34 cellular contexts compared by ENCODE assay signal in the genomic region with DNA sequence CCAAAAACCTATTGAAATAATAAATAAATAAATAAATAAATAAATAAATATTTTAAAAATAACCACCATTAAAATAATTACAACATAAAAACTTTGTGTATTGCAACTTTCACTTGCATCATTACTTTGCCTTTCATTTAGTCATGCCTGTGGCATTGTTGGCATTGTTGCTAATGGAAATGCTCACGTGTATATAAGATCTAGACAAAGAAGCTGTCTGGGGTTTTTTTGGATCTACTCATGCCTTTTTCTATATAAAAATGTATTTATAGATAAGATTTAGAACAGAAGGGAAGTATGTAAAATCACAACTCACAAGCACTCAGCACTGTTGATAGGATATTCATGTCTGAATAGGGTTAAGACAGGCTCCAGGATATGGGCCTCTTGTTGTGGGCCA. TPM values are rescaled to one million over a fixed set of nuclear protein-coding genes. Genes with fewer than 3 reads are reported as not detected.
"Had no signal": no experiment of that assay in that cellular context is flagged by ENCODE, and none has a peak within 500 bp of the region (broad histone marks: within the 10 kb centered on the region; RNA-seq: fewer than 3 reads in every experiment).

No MANE protein-coding gene starts in this region.

- DNase-seq: activated B cell treated with CpG ODN at 0.5 μM for 24 hours; activated CD4-positive, alpha-beta memory T cell treated with anti-CD3 and anti-CD28 coated beads, Interleukin-2, amount 10 ng/mL, durations not matched to agents 7 days and 5 days; activated CD4-positive, alpha-beta T cell treated with anti-CD3 and anti-CD28 coated beads, Interleukin-2, amount 10 ng/mL, durations not matched to agents 24 days and 14 days; activated CD8-positive, alpha-beta memory T cell treated with anti-CD3 and anti-CD28 coated beads, Interleukin-2, amount 50 U/mL, for 48 hours; activated gamma-delta T cell; activated naive CD4-positive, alpha-beta T cell; activated naive CD4-positive, alpha-beta T cell treated with anti-CD3 and anti-CD28 coated beads, Interleukin-2, amount 10 ng/mL, durations not matched to agents 7 days and 5 days; activated naive CD8-positive, alpha-beta T cell treated with anti-CD3 and anti-CD28 coated beads, Interleukin-2, amount 10 ng/mL, durations not matched to agents 7 days and 5 days; activated T-cell treated with anti-CD3 and anti-CD28 coated beads for 4 hours; activated T-cell treated with anti-CD3 and anti-CD28 coated beads, Interleukin-2, amount 50 U/mL, for 24 hours; activated T-cell treated with anti-CD3 and anti-CD28 coated beads, Interleukin-2, amount 50 U/mL, for 72 hours; amygdala; aorta; body of pancreas; caudate nucleus; cortex of kidney; dermis blood vessel endothelial cell; effector CD4-positive, alpha-beta T cell; effector memory CD8-positive, alpha-beta T cell; erythroblast; foreskin keratinocyte; gastrocnemius medialis; glutamatergic neuron; heart left ventricle; T-helper 1 cell; T-helper 17 cell; T1000; WERI-Rb-1 had no signal

- H3K27ac ChIP-seq: body of pancreas, esophagus muscularis mucosa, foreskin keratinocyte, gastrocnemius medialis, heart left ventricle, WERI-Rb-1 had no signal

- H3K36me3 ChIP-seq: WERI-Rb-1 had no signal

- H3K27me3 ChIP-seq: body of pancreas, esophagus muscularis mucosa, foreskin keratinocyte, gastrocnemius medialis, heart left ventricle had no signal

- H3K4me1 ChIP-seq: esophagus muscularis mucosa, foreskin keratinocyte, gastrocnemius medialis, heart left ventricle had no signal

- H3K9me3 ChIP-seq: body of pancreas, esophagus muscularis mucosa, gastrocnemius medialis had no signal

- H3K4me3 ChIP-seq: body of pancreas, esophagus muscularis mucosa, gastrocnemius medialis, heart left ventricle had no signal

- ATAC-seq: activated CD4-positive, CD25-positive, alpha-beta regulatory T cell treated with anti-CD3 and anti-CD28 coated beads, Interleukin-2, amount 50 U/mL, for 24 hours; activated naive CD4-positive, alpha-beta T cell treated with anti-CD3 and anti-CD28 coated beads, Interleukin-2, amount 50 U/mL, for 72 hours; activated T-cell treated with anti-CD3 and anti-CD28 coated beads, Interleukin-2, amount 50 U/mL, for 72 hours; body of pancreas; effector memory CD8-positive, alpha-beta T cell; foreskin keratinocyte; gastrocnemius medialis; heart left ventricle; T-helper 17 cell had no signal

RNA-seq across cellular contexts. Expression of a gene that starts 27.9 kb away (rescaled TPM):
- total RNA-seq: activated B cell treated with CpG ODN at 0.5 μM for 24 hours; activated CD4-positive, alpha-beta memory T cell treated with anti-CD3 and anti-CD28 coated beads, Interleukin-2, amount 10 ng/mL, durations not matched to agents 7 days and 5 days; activated CD4-positive, alpha-beta T cell treated with anti-CD3 and anti-CD28 coated beads, Interleukin-2, amount 10 ng/mL, durations not matched to agents 24 days and 14 days; activated naive CD4-positive, alpha-beta T cell treated with anti-CD3 and anti-CD28 coated beads, Interleukin-2, amount 50 U/mL, for 72 hours; activated naive CD8-positive, alpha-beta T cell treated with anti-CD3 and anti-CD28 coated beads, Interleukin-2, amount 10 ng/mL, durations not matched to agents 7 days and 5 days; activated T-cell treated with anti-CD3 and anti-CD28 coated beads, Interleukin-2, amount 50 U/mL, for 72 hours; aorta; body of pancreas; chondrocyte; dermis blood vessel endothelial cell; esophagus muscularis mucosa; fibroblast of lung; foreskin keratinocyte; gastrocnemius medialis; heart left ventricle; T-helper 17 cell had no signal
- polyA plus RNA-seq: adipose tissue, aorta, fibroblast of lung, foreskin keratinocyte, heart left ventricle had no signal

RNA-seq across cellular contexts. Expression of a gene that starts 46.5 kb away (rescaled TPM):
- total RNA-seq: activated B cell treated with CpG ODN at 0.5 μM for 24 hours; activated CD4-positive, alpha-beta memory T cell treated with anti-CD3 and anti-CD28 coated beads, Interleukin-2, amount 10 ng/mL, durations not matched to agents 7 days and 5 days; activated CD4-positive, alpha-beta T cell treated with anti-CD3 and anti-CD28 coated beads, Interleukin-2, amount 10 ng/mL, durations not matched to agents 24 days and 14 days; activated naive CD4-positive, alpha-beta T cell treated with anti-CD3 and anti-CD28 coated beads, Interleukin-2, amount 50 U/mL, for 72 hours; activated naive CD8-positive, alpha-beta T cell treated with anti-CD3 and anti-CD28 coated beads, Interleukin-2, amount 10 ng/mL, durations not matched to agents 7 days and 5 days; activated T-cell treated with anti-CD3 and anti-CD28 coated beads, Interleukin-2, amount 50 U/mL, for 72 hours; foreskin keratinocyte; T-helper 17 cell had no signal
- polyA plus RNA-seq: foreskin keratinocyte had no signal
